1 cellular context compared by ENCODE assay signal in genomic region chr6:112357801-112358200, GRCh38.
TF ChIP-seq lines count a peak whose summit lies in the region.

No MANE protein-coding gene starts in this region.

TF ChIP-seq in GM23338, 12 proteins besides CTCF, POLR2A, EP300 and RAD21 (continued from another document):
- no peak for TF ChIP-seq REST (IDR thresholded peaks at IDR 0.05; ENCODE audit: unreplicated experiment)
- TF ChIP-seq ZNF114 (CRISPR knock-in tag; IDR thresholded peaks at IDR 0.05) = no peak
- TF ChIP-seq, protein P1, sequence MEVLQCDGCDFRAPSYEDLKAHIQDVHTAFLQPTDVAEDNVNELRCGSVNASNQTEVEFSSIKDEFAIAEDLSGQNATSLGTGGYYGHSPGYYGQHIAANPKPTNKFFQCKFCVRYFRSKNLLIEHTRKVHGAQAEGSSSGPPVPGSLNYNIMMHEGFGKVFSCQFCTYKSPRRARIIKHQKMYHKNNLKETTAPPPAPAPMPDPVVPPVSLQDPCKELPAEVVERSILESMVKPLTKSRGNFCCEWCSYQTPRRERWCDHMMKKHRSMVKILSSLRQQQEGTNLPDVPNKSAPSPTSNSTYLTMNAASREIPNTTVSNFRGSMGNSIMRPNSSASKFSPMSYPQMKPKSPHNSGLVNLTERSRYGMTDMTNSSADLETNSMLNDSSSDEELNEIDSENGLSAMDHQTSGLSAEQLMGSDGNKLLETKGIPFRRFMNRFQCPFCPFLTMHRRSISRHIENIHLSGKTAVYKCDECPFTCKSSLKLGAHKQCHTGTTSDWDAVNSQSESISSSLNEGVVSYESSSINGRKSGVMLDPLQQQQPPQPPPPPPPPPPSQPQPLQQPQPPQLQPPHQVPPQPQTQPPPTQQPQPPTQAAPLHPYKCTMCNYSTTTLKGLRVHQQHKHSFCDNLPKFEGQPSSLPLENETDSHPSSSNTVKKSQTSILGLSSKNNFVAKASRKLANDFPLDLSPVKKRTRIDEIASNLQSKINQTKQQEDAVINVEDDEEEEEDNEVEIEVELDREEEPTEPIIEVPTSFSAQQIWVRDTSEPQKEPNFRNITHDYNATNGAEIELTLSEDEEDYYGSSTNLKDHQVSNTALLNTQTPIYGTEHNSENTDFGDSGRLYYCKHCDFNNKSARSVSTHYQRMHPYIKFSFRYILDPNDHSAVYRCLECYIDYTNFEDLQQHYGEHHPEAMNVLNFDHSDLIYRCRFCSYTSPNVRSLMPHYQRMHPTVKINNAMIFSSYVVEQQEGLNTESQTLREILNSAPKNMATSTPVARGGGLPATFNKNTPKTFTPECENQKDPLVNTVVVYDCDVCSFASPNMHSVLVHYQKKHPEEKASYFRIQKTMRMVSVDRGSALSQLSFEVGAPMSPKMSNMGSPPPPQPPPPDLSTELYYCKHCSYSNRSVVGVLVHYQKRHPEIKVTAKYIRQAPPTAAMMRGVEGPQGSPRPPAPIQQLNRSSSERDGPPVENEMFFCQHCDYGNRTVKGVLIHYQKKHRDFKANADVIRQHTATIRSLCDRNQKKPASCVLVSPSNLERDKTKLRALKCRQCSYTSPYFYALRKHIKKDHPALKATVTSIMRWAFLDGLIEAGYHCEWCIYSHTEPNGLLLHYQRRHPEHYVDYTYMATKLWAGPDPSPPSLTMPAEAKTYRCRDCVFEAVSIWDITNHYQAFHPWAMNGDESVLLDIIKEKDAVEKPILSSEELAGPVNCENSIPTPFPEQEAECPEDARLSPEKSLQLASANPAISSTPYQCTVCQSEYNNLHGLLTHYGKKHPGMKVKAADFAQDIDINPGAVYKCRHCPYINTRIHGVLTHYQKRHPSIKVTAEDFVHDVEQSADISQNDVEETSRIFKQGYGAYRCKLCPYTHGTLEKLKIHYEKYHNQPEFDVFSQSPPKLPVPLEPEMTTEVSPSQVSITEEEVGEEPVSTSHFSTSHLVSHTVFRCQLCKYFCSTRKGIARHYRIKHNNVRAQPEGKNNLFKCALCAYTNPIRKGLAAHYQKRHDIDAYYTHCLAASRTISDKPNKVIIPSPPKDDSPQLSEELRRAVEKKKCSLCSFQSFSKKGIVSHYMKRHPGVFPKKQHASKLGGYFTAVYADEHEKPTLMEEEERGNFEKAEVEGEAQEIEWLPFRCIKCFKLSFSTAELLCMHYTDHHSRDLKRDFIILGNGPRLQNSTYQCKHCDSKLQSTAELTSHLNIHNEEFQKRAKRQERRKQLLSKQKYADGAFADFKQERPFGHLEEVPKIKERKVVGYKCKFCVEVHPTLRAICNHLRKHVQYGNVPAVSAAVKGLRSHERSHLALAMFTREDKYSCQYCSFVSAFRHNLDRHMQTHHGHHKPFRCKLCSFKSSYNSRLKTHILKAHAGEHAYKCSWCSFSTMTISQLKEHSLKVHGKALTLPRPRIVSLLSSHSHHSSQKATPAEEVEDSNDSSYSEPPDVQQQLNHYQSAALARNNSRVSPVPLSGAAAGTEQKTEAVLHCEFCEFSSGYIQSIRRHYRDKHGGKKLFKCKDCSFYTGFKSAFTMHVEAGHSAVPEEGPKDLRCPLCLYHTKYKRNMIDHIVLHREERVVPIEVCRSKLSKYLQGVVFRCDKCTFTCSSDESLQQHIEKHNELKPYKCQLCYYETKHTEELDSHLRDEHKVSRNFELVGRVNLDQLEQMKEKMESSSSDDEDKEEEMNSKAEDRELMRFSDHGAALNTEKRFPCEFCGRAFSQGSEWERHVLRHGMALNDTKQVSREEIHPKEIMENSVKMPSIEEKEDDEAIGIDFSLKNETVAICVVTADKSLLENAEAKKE (CRISPR knock-in tag; IDR thresholded peaks at IDR 0.05) = no peak
- no peak for TF ChIP-seq EZH2phosphoT487 (IDR thresholded peaks at IDR 0.05; ENCODE audit: unreplicated experiment)
